ENCODE assay signal across 14 cellular contexts in the genomic region with DNA sequence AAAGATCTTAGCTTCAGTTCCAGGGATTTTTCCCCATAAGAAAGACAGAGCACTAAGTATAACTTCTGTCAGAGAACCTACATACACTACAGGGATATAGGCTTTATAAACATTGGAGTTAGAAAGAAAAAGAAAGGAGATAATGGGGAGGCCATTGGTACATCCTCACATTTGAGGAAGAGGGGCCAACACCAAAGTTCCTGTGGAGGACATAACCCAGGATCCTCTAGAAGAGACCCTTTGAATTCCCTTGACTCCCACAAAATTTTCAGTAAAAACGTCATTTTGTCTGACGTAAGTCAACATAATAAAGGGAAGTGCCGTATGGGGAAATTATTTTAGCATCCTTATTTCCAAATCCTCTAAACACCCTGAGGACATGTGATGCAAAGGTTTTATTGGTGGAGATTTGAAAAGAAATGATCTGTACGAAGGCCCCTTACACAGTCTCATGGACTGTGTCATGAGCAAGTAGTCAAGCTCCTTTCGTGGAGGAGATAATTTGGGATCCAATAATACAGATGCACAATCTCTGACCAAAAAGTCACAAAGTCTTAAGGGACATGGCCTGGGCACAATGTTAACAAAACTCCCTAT. TPM values are rescaled to one million over a fixed set of nuclear protein-coding genes. Genes with fewer than 3 reads are reported as not detected.
DNase-seq lines count a peak whose midpoint lies in the region; ATAC-seq, FAIRE-seq and TF ChIP-seq lines count a peak whose summit lies in the region.
"Had no signal": no experiment of that assay in that cellular context is flagged by ENCODE, and none has a peak within 500 bp of the region (broad histone marks: within the 10 kb centered on the region; RNA-seq: fewer than 3 reads in every experiment).

No MANE protein-coding gene starts in this region.

- H3K36me3 Mint-ChIP-seq in central memory CD8-positive, alpha-beta T cell (ENCODE audit: insufficient read depth) = peaks cover 2% of the 10 kb centered on the region

- no peaks in the 10 kb centered on the region for H3K9me3 Mint-ChIP-seq in central memory CD8-positive, alpha-beta T cell
- H3K9me3 Mint-ChIP-seq: activated CD4-positive, alpha-beta T cell treated with anti-CD3 and anti-CD28 coated beads, Interleukin-2, amount 10 ng/mL, durations not matched to agents 24 days and 14 days had no signal

- no peak overlapping the region for H3K4me2 ChIP-seq in parathyroid adenoma (ENCODE audit: low read length)

- no peaks in the 10 kb centered on the region for H3K79me2 ChIP-seq in parathyroid adenoma

- no peak; the same call in 1 of the 2 replicates for TF ChIP-seq POLR2A in GM12891 (IDR thresholded peaks at IDR 0.05; ENCODE audit: low read depth, low read length)

- no peak for TF ChIP-seq CTCF in parathyroid adenoma (IDR thresholded peaks at IDR 0.05)

- peaks cover 53% of the 10 kb centered on the region for H3K27me3 Mint-ChIP-seq in central memory CD8-positive, alpha-beta T cell

- no peaks in the 10 kb centered on the region for H3K9me3 ChIP-seq in parathyroid adenoma (ENCODE audit: control insufficient read depth, low read length)
- H3K9me3 ChIP-seq: testis had no signal

- H3K4me3 Mint-ChIP-seq in central memory CD8-positive, alpha-beta T cell = no peak overlapping the region
- H3K4me3 Mint-ChIP-seq: activated CD4-positive, alpha-beta T cell treated with anti-CD3 and anti-CD28 coated beads, Interleukin-2, amount 10 ng/mL, durations not matched to agents 24 days and 14 days had no signal

- ATAC-seq in HG03175 (IDR thresholded peaks at IDR 0.05; ENCODE audit: unreplicated experiment) = peak; percentile 5
- ATAC-seq in central memory CD8-positive, alpha-beta T cell (replicated peaks; ENCODE audit: extremely low read depth, poor library complexity, severe bottlenecking) = no peak

- H2AFZ ChIP-seq in parathyroid adenoma = no peak overlapping the region

- peak overlapping the region; percentile 59 for H3K27ac ChIP-seq in parathyroid adenoma

- no peak overlapping the region for H3K9ac ChIP-seq in parathyroid adenoma

- no peaks in the 10 kb centered on the region for H3K27me3 ChIP-seq in parathyroid adenoma (ENCODE audit: control insufficient read depth, insufficient read depth, low read length)
- H3K27me3 ChIP-seq: testis had no signal

- DNase-seq in GM12891 (ENCODE audit: insufficient read length, low spot score) = no peak
- no peak for DNase-seq in central memory CD8-positive, alpha-beta T cell (ENCODE audit: low spot score in 2 of 2)
- DNase-seq in NCI-H2029 (lab: John Stamatoyannopoulos, UW) = no peak
- DNase-seq in HK-2 (ENCODE audit: unreplicated experiment) = no peak
- no peak for DNase-seq in activated CD4-positive, alpha-beta T cell treated with anti-CD3 and anti-CD28 coated beads, Interleukin-2, amount 50 U/mL, for 4 hours
- DNase-seq: activated CD4-positive, alpha-beta T cell treated with anti-CD3 and anti-CD28 coated beads, Interleukin-2, amount 10 ng/mL, durations not matched to agents 24 days and 14 days; effector CD8-positive, alpha-beta T cell; kidney glomerular epithelial cell; NCI-H2171; testis had no signal

- H3K4me1 Mint-ChIP-seq in central memory CD8-positive, alpha-beta T cell = peaks cover 11% of the 10 kb centered on the region

- peak overlapping the region; percentile 86 for H3K27ac Mint-ChIP-seq in central memory CD8-positive, alpha-beta T cell (ENCODE audit: low read depth)
- H3K27ac Mint-ChIP-seq: activated CD4-positive, alpha-beta T cell treated with anti-CD3 and anti-CD28 coated beads, Interleukin-2, amount 10 ng/mL, durations not matched to agents 24 days and 14 days had no signal

- H3K36me3 ChIP-seq in parathyroid adenoma (ENCODE audit: control insufficient read depth, insufficient read depth, low read length) = no peaks in the 10 kb centered on the region

- H3K4me1 ChIP-seq in parathyroid adenoma = no peaks in the 10 kb centered on the region
- H3K4me1 ChIP-seq: testis had no signal

- no peak overlapping the region for H3K4me3 ChIP-seq in parathyroid adenoma (ENCODE audit: low read depth, low read length)
- H3K4me3 ChIP-seq: skin epidermis, testis had no signal

- peak; percentile 13 for FAIRE-seq in GM12891 (lab: Jason Lieb, UNC)

TF ChIP-seq in GM12891, 5 proteins besides CTCF, POLR2A, EP300 and RAD21:
- TF ChIP-seq POLR2AphosphoS5 (IDR thresholded peaks at IDR 0.05; ENCODE audit: low read depth, low read length) = no peak
- no peak for TF ChIP-seq POU2F2 (IDR thresholded peaks at IDR 0.05; ENCODE audit: low read depth, low read length)
- TF ChIP-seq PAX5 (IDR thresholded peaks at IDR 0.05; ENCODE audit: insufficient read depth, low read length, severe bottlenecking) = no peak
- TF ChIP-seq TAF1 (IDR thresholded peaks at IDR 0.05; ENCODE audit: low read depth, low read length) = no peak
- TF ChIP-seq SPI1 (IDR thresholded peaks at IDR 0.05; ENCODE audit: low read depth, low read length) = no peak

RNA-seq across cellular contexts. Expression of a gene that starts 33.2 kb away (rescaled TPM):
- 4,672 TPM for polyA plus RNA-seq in GM12891 (2012; ENCODE audit: low read depth, missing spikeins)
- polyA plus RNA-seq: neural cell had no signal

RNA-seq across cellular contexts. Expression of a gene that starts 57.2 kb away (rescaled TPM):
- polyA plus RNA-seq in GM12891 (2012; ENCODE audit: low read depth, missing spikeins) = 643 TPM
- polyA plus RNA-seq: neural cell had no signal
